In genomic region chr21:14361958-14362357, GRCh38 we compare ENCODE assay signal across 14 cellular contexts. TPM values are rescaled to one million over a fixed set of nuclear protein-coding genes. Genes with fewer than 3 reads are reported as not detected.
DNase-seq lines count a peak whose midpoint lies in the region; ATAC-seq and TF ChIP-seq lines count a peak whose summit lies in the region.
"Had no signal": no experiment of that assay in that cellular context is flagged by ENCODE, and none has a peak within 500 bp of the region (broad histone marks: within the 10 kb centered on the region; RNA-seq: fewer than 3 reads in every experiment).

No MANE protein-coding gene starts in this region.

- H3K27me3 ChIP-seq in PC-3 (ENCODE audit: low read length) = peaks cover 46% of the 10 kb centered on the region
- H3K27me3 ChIP-seq: body of pancreas had no signal

- H3K9ac ChIP-seq in PC-3 (ENCODE audit: low read length) = no peak overlapping the region

- no peaks in the 10 kb centered on the region for H3F3A ChIP-seq in PC-3 (ENCODE audit: low read length, unreplicated experiment)

- no peak overlapping the region for H3K4me3 ChIP-seq in PC-3 (ENCODE audit: low read length)
- H3K4me3 ChIP-seq in choroid plexus epithelial cell (ENCODE audit: low read depth, low read length) = no peak overlapping the region
- H3K4me3 ChIP-seq: body of pancreas, PC-9 had no signal

- no peak overlapping the region for H3K4me2 ChIP-seq in PC-3 (ENCODE audit: low read length)
- H3K4me2 ChIP-seq: PC-9 had no signal

- H4K20me1 ChIP-seq in PC-3 (ENCODE audit: low read length) = no peaks in the 10 kb centered on the region

- no peak for TF ChIP-seq RAD21 in Ishikawa (IDR thresholded peaks at IDR 0.05; ENCODE audit: low read depth)

- DNase-seq in PC-3 = peak; percentile 24
- DNase-seq in choroid plexus epithelial cell (ENCODE audit: low read depth) = peak; percentile 58
- peak; percentile 6 for DNase-seq in myocyte (ENCODE audit: low read depth)
- DNase-seq in G401 (ENCODE audit: low spot score) = no peak
- DNase-seq in NCI-H524 treated with DMSO at 0.1 percent for 48 hours (lab: John Stamatoyannopoulos, UW) = no peak
- DNase-seq in Ammon's horn (ENCODE audit: low spot score) = no peak
- no peak for DNase-seq in DMS79 (lab: John Stamatoyannopoulos, UW)
- DNase-seq: activated B cell treated with CpG ODN at 0.5 μM for 24 hours, body of pancreas, mesenchymal stem cell, NCI-H1417 treated with DMSO at 0.1 percent for 48 hours, retina had no signal

- no peak overlapping the region for H2AFZ ChIP-seq in PC-3 (ENCODE audit: low read length)
- H2AFZ ChIP-seq: PC-9 had no signal

- no peak overlapping the region for H3K27ac ChIP-seq in PC-3 (ENCODE audit: low read length)
- H3K27ac ChIP-seq: body of pancreas, PC-9 had no signal

- CTCF ChIA-PET in PC-3 (lab: Charles Lee) = no interaction called here

- H3K79me2 ChIP-seq in PC-3 (ENCODE audit: low read length) = no peaks in the 10 kb centered on the region

- H3K9me2 ChIP-seq in PC-3 (replicated peaks; ENCODE audit: low read length) = no peaks in the 10 kb centered on the region

- TF ChIP-seq EP300 in Ishikawa (IDR thresholded peaks at IDR 0.05; ENCODE audit: borderline replicate concordance) = no peak

- in situ Hi-C loops in G401 (cut with HindIII; ENCODE audit: low sequenced_read_pairs) = no loop called here

- no peaks in the 10 kb centered on the region for H3K36me3 ChIP-seq in PC-3 (ENCODE audit: low read depth, low read length)

- no peak for TF ChIP-seq CTCF in PC-3 (conservative IDR thresholded peaks at IDR 0.05; ENCODE audit: low read depth, low read length)
- no peak for TF ChIP-seq CTCF in choroid plexus epithelial cell (conservative IDR thresholded peaks at IDR 0.05; ENCODE audit: low read depth, low read length)

- intact Hi-C loops in PC-3 (cut with micrococcal nuclease) = no loop called here

- POLR2A ChIA-PET in PC-3 (lab: Charles Lee; ENCODE audit: unreplicated experiment) = no interaction called here

- no peaks in the 10 kb centered on the region for H3K4me1 ChIP-seq in PC-3 (ENCODE audit: insufficient read depth, low read length)
- H3K4me1 ChIP-seq: body of pancreas had no signal

- BruUV-seq in PC-3 (replicated peaks; lab: Mats Ljungman, UMichigan) = no TSS peak

- ATAC-seq in PC-3 = no peak; the same call in 1 of the 2 replicates
- ATAC-seq: body of pancreas had no signal

- no peaks in the 10 kb centered on the region for H3K9me3 ChIP-seq in PC-3 (ENCODE audit: low read length)
- H3K9me3 ChIP-seq: body of pancreas had no signal

TF ChIP-seq in Ishikawa, 13 proteins besides CTCF, POLR2A, EP300 and RAD21:
- TF ChIP-seq NFIC (IDR thresholded peaks at IDR 0.05) (no peak), YY1 (IDR thresholded peaks at IDR 0.05; ENCODE audit: low read depth) (no peak), CEBPB (IDR thresholded peaks at IDR 0.05) (peak; percentile 43; the same call in 1 of the 2 replicates)
TF ChIP-seq in Ishikawa: peak in this region for 1.

RNA-seq across cellular contexts. Expression of gene HSPA13, which starts 21.0 kb away (rescaled TPM):
- total RNA-seq in PC-3 (2014; rRNA removed) (18.1 and 25.1 TPM in 2 replicates), myocyte (38.1 and 45.3 TPM in 2 replicates)
- polyA plus RNA-seq in myocyte (2012) = 27.7 TPM
- total RNA-seq in G401 (2014; rRNA removed; shearing (Covaris generic)) = 14.3 and 26.5 TPM in 2 replicates

Comparison
In these comparisons a context has a peak if more than half of its experiments do, and no peak if none do; other contexts are left out.
1. DNase-seq: peak in PC-3 (single experiment), choroid plexus epithelial cell (single experiment) and myocyte (single experiment); none in G401 (single experiment), NCI-H524 treated with DMSO at 0.1 percent for 48 hours (single experiment), Ammon's horn (single experiment) and DMS79 (single experiment).